ENCODE assay signal across 11 cellular contexts in genomic region chr17:55549140-55549539, GRCh38. TPM values are rescaled to one million over a fixed set of nuclear protein-coding genes. Genes with fewer than 3 reads are reported as not detected.
DNase-seq lines count a peak whose midpoint lies in the region; ATAC-seq, FAIRE-seq and TF ChIP-seq lines count a peak whose summit lies in the region.
"Had no signal": no experiment of that assay in that cellular context is flagged by ENCODE, and none has a peak within 500 bp of the region (broad histone marks: within the 10 kb centered on the region; RNA-seq: fewer than 3 reads in every experiment).

No MANE protein-coding gene starts in this region.

- H3T11ph ChIP-seq in H9 (ENCODE audit: low read length): no peak overlapping the region

- peaks cover 17 to 25% of the 10 kb centered on the region in 2 experiments for H3K4me1 Mint-ChIP-seq in H9
- H3K4me1 Mint-ChIP-seq in T-helper 17 cell: peaks cover 6% of the 10 kb centered on the region

- H3K4me1 ChIP-seq in H9 (ENCODE audit: insufficient read depth, low read length) (no peaks in the 10 kb centered on the region; the same call in 1 of the 2 replicates), PC-3 (ENCODE audit: insufficient read depth, low read length) (no peaks in the 10 kb centered on the region)

- no peak overlapping the region for H3K4me3 ChIP-seq in PC-3 (ENCODE audit: low read length)

- no peak overlapping the region for H2BK5ac ChIP-seq in H9 (ENCODE audit: insufficient read length, low read length)

- H4K5ac ChIP-seq in H9 (ENCODE audit: insufficient read length, low read depth, low read length): no peak overlapping the region

- H2BK15ac ChIP-seq in H9 (ENCODE audit: low read depth, low read length): no peak overlapping the region

- H4K91ac ChIP-seq in H9 (ENCODE audit: insufficient read length, low read depth, low read length): no peak overlapping the region

- H4K20me1 ChIP-seq in H9 (ENCODE audit: control insufficient read depth, insufficient read depth, insufficient read length): no peaks in the 10 kb centered on the region
- H4K20me1 ChIP-seq in PC-3 (ENCODE audit: low read length): no peaks in the 10 kb centered on the region

- no peak overlapping the region for H3K18ac ChIP-seq in H9 (ENCODE audit: insufficient read length, low read depth, low read length)

- no peaks in the 10 kb centered on the region for H3K36me3 Mint-ChIP-seq in H9 (ENCODE audit: insufficient read depth in 1 of 3, low read depth in 3 of 3)
- H3K36me3 Mint-ChIP-seq in T-helper 17 cell (ENCODE audit: low read depth): peaks cover 8% of the 10 kb centered on the region

- H3K23me2 ChIP-seq in H9 (ENCODE audit: insufficient read length, low read depth, low read length, poor library complexity, severe bottlenecking): no peaks in the 10 kb centered on the region

- no peak overlapping the region for H3K14ac ChIP-seq in H9 (ENCODE audit: insufficient read depth, low read length)

- WGBS in H9 (ENCODE audit: extremely low coverage, insufficient read length, low lambda C conversion rate): no CpG with 5 or more reads among the region's 2 CpGs

- TF ChIP-seq CTCF in D721Med (IDR thresholded peaks at IDR 0.05; ENCODE audit: insufficient read depth, missing control alignments) (peak; percentile 32), H9 (conservative IDR thresholded peaks at IDR 0.05) (peak; percentile 66), PC-3 (conservative IDR thresholded peaks at IDR 0.05; ENCODE audit: low read depth, low read length) (peak; percentile 80)

- no peak overlapping the region for H2BK120ac ChIP-seq in H9 (ENCODE audit: low read depth, low read length, poor library complexity, severe bottlenecking)

- no peaks in the 10 kb centered on the region for H3K36me3 ChIP-seq in PC-3 (ENCODE audit: low read depth, low read length)

- no peaks in the 10 kb centered on the region for H3F3A ChIP-seq in PC-3 (ENCODE audit: low read length, unreplicated experiment)

- no peak overlapping the region for H2BK20ac ChIP-seq in H9 (ENCODE audit: low read depth, low read length, poor library complexity, severe bottlenecking)

- CTCF ChIA-PET in PC-3 (lab: Charles Lee): no interaction called here

- no peaks in the 10 kb centered on the region for H3K9me3 Mint-ChIP-seq in H9

- ATAC-seq in PC-3: peak; percentile 82
- no peak for ATAC-seq in HG02973 (IDR thresholded peaks at IDR 0.05; ENCODE audit: unreplicated experiment)
- ATAC-seq in HG02610 (IDR thresholded peaks at IDR 0.05; ENCODE audit: unreplicated experiment): no peak
- ATAC-seq in T-helper 17 cell: no peak

- no peaks in the 10 kb centered on the region for H3K27me3 ChIP-seq in H9 (ENCODE audit: insufficient read depth, low read length)
- H3K27me3 ChIP-seq in PC-3 (ENCODE audit: low read length): peaks cover 56% of the 10 kb centered on the region

- DNase-seq in D721Med (ENCODE audit: insufficient read length, low spot score) (no peak), H9 (no peak), PC-3 (peak; percentile 68), hepatic stellate cell (ENCODE audit: low spot score) (peak; percentile 18), T-helper 17 cell (no peak)
- DNase-seq in activated effector memory CD4-positive, alpha-beta T cell treated with Interleukin-2 at 50 U/mL for 16 hours: no peak
- DNase-seq: activated naive CD4-positive, alpha-beta T cell treated with Interleukin-2 at 50 U/mL for 16 hours had no signal

- no peak overlapping the region for H4K8ac ChIP-seq in H9 (replicated peaks; ENCODE audit: insufficient read length, low read depth, low read length)

- no peaks in the 10 kb centered on the region for H3K79me1 ChIP-seq in H9 (ENCODE audit: insufficient read depth, low read depth, low read length, poor library complexity, severe bottlenecking)

- no peak for FAIRE-seq in D721Med (lab: Jason Lieb, UNC)
- FAIRE-seq: frontal cortex had no signal

- no peaks in the 10 kb centered on the region for H3K9me3 ChIP-seq in H9 (ENCODE audit: control insufficient read depth, low read depth, low read length)
- H3K9me3 ChIP-seq in PC-3 (ENCODE audit: low read length): no peaks in the 10 kb centered on the region
- H3K9me3 ChIP-seq in T-helper 17 cell (ENCODE audit: control insufficient read depth, low read length, poor library complexity, severe bottlenecking): no peaks in the 10 kb centered on the region

- POLR2A ChIA-PET in PC-3 (lab: Charles Lee; ENCODE audit: unreplicated experiment): no interaction called here

- intact Hi-C loops in PC-3 (cut with micrococcal nuclease): loop anchor here (1.0 kb wide), 1 partner anchor 36 kb away; no protein-coding TSS in a partner anchor

- H3K23ac ChIP-seq in H9 (ENCODE audit: insufficient read length, low read depth, low read length): no peak overlapping the region

- H3K27ac Mint-ChIP-seq in H9 (no peak overlapping the region), T-helper 17 cell (no peak overlapping the region)

- H3K79me2 ChIP-seq in H9 (ENCODE audit: insufficient read depth, low read length) (no peaks in the 10 kb centered on the region), PC-3 (ENCODE audit: low read length) (no peaks in the 10 kb centered on the region)

- H2AK5ac ChIP-seq in H9 (ENCODE audit: insufficient read length, low read length): no peak overlapping the region

- H3K4me2 ChIP-seq in H9 (ENCODE audit: insufficient read depth, insufficient read length, low read length) (no peak overlapping the region), PC-3 (ENCODE audit: low read length) (no peak overlapping the region)

- BruUV-seq in PC-3 (replicated peaks; lab: Mats Ljungman, UMichigan): no TSS peak

- no peak overlapping the region for H2BK12ac ChIP-seq in H9 (ENCODE audit: insufficient read length, low read depth, low read length)

- H3K56ac ChIP-seq in H9 (ENCODE audit: insufficient read length, low read depth, low read length): no peak overlapping the region

- H3K4ac ChIP-seq in H9 (ENCODE audit: low read depth, low read length): no peak overlapping the region

- no peak overlapping the region for H2AFZ ChIP-seq in H9 (ENCODE audit: low read length)
- no peak overlapping the region for H2AFZ ChIP-seq in PC-3 (ENCODE audit: low read length)

- H3K9me2 ChIP-seq in PC-3 (replicated peaks; ENCODE audit: low read length): no peaks in the 10 kb centered on the region

- H3K9ac ChIP-seq in H9 (ENCODE audit: extremely low read depth, insufficient read length, low read length): no peak overlapping the region
- no peak overlapping the region for H3K9ac ChIP-seq in PC-3 (ENCODE audit: low read length)

- H3K27ac ChIP-seq in H9 (ENCODE audit: insufficient read length, low read depth, low read length): no peak overlapping the region
- H3K27ac ChIP-seq in PC-3 (ENCODE audit: low read length): no peak overlapping the region

- H3K4me3 Mint-ChIP-seq in H9 (no peak overlapping the region), T-helper 17 cell (no peak overlapping the region)

- H3K27me3 Mint-ChIP-seq in H9 (ENCODE audit: low read depth) (no peaks in the 10 kb centered on the region), T-helper 17 cell (peaks cover 42% of the 10 kb centered on the region)

RNA-seq across cellular contexts. Expression of gene SMIM36, which starts 37.9 kb away (rescaled TPM):
- total RNA-seq in H9 (2021): not detected in 2 replicates
- not detected in 2 replicates for total RNA-seq in PC-3 (2014; rRNA removed)
- total RNA-seq in T-helper 17 cell: under 1 TPM in 1 of 2 donors, not detected in 1; 0.10 TPM
- total RNA-seq: frontal cortex, temporal lobe had no signal

Comparison
In these comparisons a context has a peak if more than half of its experiments do, and no peak if none do; other contexts are left out.
1. DNase-seq: peak in PC-3 (single experiment) and hepatic stellate cell (single experiment); none in D721Med (single experiment), H9 (single experiment), activated effector memory CD4-positive, alpha-beta T cell treated with Interleukin-2 at 50 U/mL for 16 hours (single experiment) and T-helper 17 cell (0 of 3).
2. Peak in every context shown above with its lines, with median percentiles within 50 percentile points of each other: CTCF ChIP-seq.